8 cellular contexts compared by ENCODE assay signal in genomic region chr11:67505605-67506396, GRCh38. TPM values are rescaled to one million over a fixed set of nuclear protein-coding genes. Genes with fewer than 3 reads are reported as not detected.
DNase-seq lines count a peak whose midpoint lies in the region; ATAC-seq, FAIRE-seq and TF ChIP-seq lines count a peak whose summit lies in the region.

No MANE protein-coding gene starts in this region.

- FAIRE-seq in kidney (lab: Jason Lieb, UNC) = no peak

- peak overlapping the region; percentile 91 for H3K27ac ChIP-seq in CD8-positive, alpha-beta memory T cell (ENCODE audit: low read depth, low read length)
- peak overlapping the region; percentile 97 to 98 for H3K27ac ChIP-seq in kidney (ENCODE audit: low read depth in 2 of 2, low read length in 2 of 2)

- peaks cover 43 to 65% (median 45%) of the 10 kb centered on the region in 3 donors for H3K4me1 Mint-ChIP-seq in CD8-positive, alpha-beta memory T cell
- peaks cover 51% of the 10 kb centered on the region for H3K4me1 Mint-ChIP-seq in central memory CD8-positive, alpha-beta T cell

- H3K9me3 Mint-ChIP-seq in CD8-positive, alpha-beta memory T cell = no peaks in the 10 kb centered on the region
- H3K9me3 Mint-ChIP-seq in central memory CD8-positive, alpha-beta T cell = no peaks in the 10 kb centered on the region

- peak overlapping the region; percentile 83 to 93 (median 91) for H3K4me3 Mint-ChIP-seq in CD8-positive, alpha-beta memory T cell
- H3K4me3 Mint-ChIP-seq in central memory CD8-positive, alpha-beta T cell = peak overlapping the region; percentile 94

- peaks cover 42% of the 10 kb centered on the region for H3K4me1 ChIP-seq in CD8-positive, alpha-beta memory T cell (ENCODE audit: insufficient read depth, low read length)
- H3K4me1 ChIP-seq in kidney (ENCODE audit: control insufficient read depth in 1 of 2, insufficient read depth in 1 of 2, low read depth in 1 of 2, low read length in 2 of 2) = peaks cover 21 to 31% of the 10 kb centered on the region in 2 donors

- H3K27ac Mint-ChIP-seq in CD8-positive, alpha-beta memory T cell = peak overlapping the region; percentile 94 to 99 (median 98)
- H3K27ac Mint-ChIP-seq in central memory CD8-positive, alpha-beta T cell (ENCODE audit: low read depth) = peak overlapping the region; percentile 99

- peak overlapping the region; percentile 66 for H3K4me3 ChIP-seq in CD8-positive, alpha-beta memory T cell (ENCODE audit: low read length)
- H3K4me3 ChIP-seq in kidney (ENCODE audit: low read length in 2 of 2) = peak overlapping the region; percentile 78

- no peaks in the 10 kb centered on the region for H3K9me3 ChIP-seq in CD8-positive, alpha-beta memory T cell (ENCODE audit: low read length)
- no peaks in the 10 kb centered on the region for H3K9me3 ChIP-seq in kidney (ENCODE audit: control insufficient read depth in 1 of 2, low read length in 2 of 2)

- no peaks in the 10 kb centered on the region for H3K27me3 ChIP-seq in CD8-positive, alpha-beta memory T cell (ENCODE audit: insufficient read depth, low read length, poor library complexity, severe bottlenecking)

- H3K9ac ChIP-seq in kidney (ENCODE audit: low read length in 2 of 2) = peak overlapping the region in 1 of 2 donors; percentile 87

- peaks cover 9% of the 10 kb centered on the region for H3K36me3 ChIP-seq in CD8-positive, alpha-beta memory T cell (ENCODE audit: insufficient read depth, low read length)
- H3K36me3 ChIP-seq in kidney (ENCODE audit: control insufficient read depth in 1 of 2, insufficient read depth in 2 of 2, low read length in 2 of 2) = peaks cover 5 to 15% of the 10 kb centered on the region in 2 donors

- intact Hi-C loops in kidney (cut with DNase I) = no loop called here

- POLR2A ChIA-PET in CD8-positive, alpha-beta memory T cell (lab: Charles Lee) = interaction anchor here (0.6 to 2.1 kb wide), 8 partner anchors 20 to 105 kb away, joined by 3 to 11 read pairs (median 6); partner anchors contain the start of genes AIP, CORO1B, PPP1CA and PTPRCAP

- peaks cover 4 to 43% (median 9%) of the 10 kb centered on the region in 3 donors for H3K36me3 Mint-ChIP-seq in CD8-positive, alpha-beta memory T cell
- peaks cover 57% of the 10 kb centered on the region for H3K36me3 Mint-ChIP-seq in central memory CD8-positive, alpha-beta T cell (ENCODE audit: insufficient read depth)

- ATAC-seq in HG02588 (IDR thresholded peaks at IDR 0.05; ENCODE audit: unreplicated experiment) = peak; percentile 23
- peak; percentile 56 for ATAC-seq in central memory CD8-positive, alpha-beta T cell (replicated peaks; ENCODE audit: extremely low read depth, poor library complexity, severe bottlenecking)
- no peak for ATAC-seq in GM19463 (IDR thresholded peaks at IDR 0.05; ENCODE audit: unreplicated experiment)

- peaks cover 0 to 6% of the 10 kb centered on the region in 2 donors for H3K27me3 Mint-ChIP-seq in CD8-positive, alpha-beta memory T cell
- H3K27me3 Mint-ChIP-seq in central memory CD8-positive, alpha-beta T cell = no peaks in the 10 kb centered on the region

- CTCF ChIA-PET in CD8-positive, alpha-beta memory T cell (lab: Charles Lee) = interaction anchor here (0.6 to 3.0 kb wide), 17 partner anchors 13 to 155 kb away, joined by 3 to 14 read pairs (median 5); partner anchors contain the start of genes AIP, PPP1CA and RAD9A

- DNase-seq in CD8-positive, alpha-beta memory T cell = peak; percentile 88 to 93 (median 90)
- DNase-seq in NCI-H345 (lab: John Stamatoyannopoulos, UW) (peak; percentile 89), kidney (peak; percentile 97)
- peak; percentile 91 for DNase-seq in activated CD4-positive, CD25-positive, alpha-beta regulatory T cell treated with anti-CD3 and anti-CD28 coated beads, Interleukin-2, amount 50 U/mL, for 72 hours
- DNase-seq in central memory CD8-positive, alpha-beta T cell (ENCODE audit: low spot score in 2 of 2) = peak; percentile 81 to 84
- peak; percentile 87 for DNase-seq in stimulated activated CD4-positive, alpha-beta T cell treated with anti-CD3 and anti-CD28 coated beads, Interleukin-12 subunit alpha, Interleukin-12 subunit beta, amount 100 ng/mL, for 4 hours

- peak; percentile 98 for TF ChIP-seq CTCF in kidney (IDR thresholded peaks at IDR 0.05; ENCODE audit: borderline replicate concordance, extremely low read depth, insufficient read depth)

RNA-seq across cellular contexts. Expression of gene PITPNM1, which starts 0.6 kb away (rescaled TPM):
- total RNA-seq in CD8-positive, alpha-beta memory T cell = 100 to 1,000 TPM in 1 of 2 experiments, 10 to 100 TPM in 1; 94.0 to 109 TPM
- 49.6 TPM for polyA plus RNA-seq in CD8-positive, alpha-beta memory T cell
- total RNA-seq in kidney = 74.7 TPM
- polyA plus RNA-seq in kidney (ENCODE audit: insufficient read depth, low read depth, low replicate concordance) = 19.3 TPM

RNA-seq across cellular contexts. Expression of gene CDK2AP2, which starts 2.2 kb away (rescaled TPM):
- 10 to 100 TPM; 60.7 to 68.9 TPM for total RNA-seq in CD8-positive, alpha-beta memory T cell
- polyA plus RNA-seq in CD8-positive, alpha-beta memory T cell = 173 TPM
- 98.4 TPM for total RNA-seq in kidney
- polyA plus RNA-seq in kidney (ENCODE audit: insufficient read depth, low read depth, low replicate concordance) = 188 TPM

RNA-seq across cellular contexts. Expression of gene CABP2, which starts 17.4 kb away (rescaled TPM):
- total RNA-seq in CD8-positive, alpha-beta memory T cell = not detected
- polyA plus RNA-seq in CD8-positive, alpha-beta memory T cell = not detected
- total RNA-seq in kidney = not detected
- not detected for polyA plus RNA-seq in kidney (ENCODE audit: insufficient read depth, low read depth, low replicate concordance)

RNA-seq across cellular contexts. Expression of gene AIP, which starts 23.0 kb away (rescaled TPM):
- 100 to 1,000 TPM; 160 to 171 TPM for total RNA-seq in CD8-positive, alpha-beta memory T cell
- polyA plus RNA-seq in CD8-positive, alpha-beta memory T cell = 210 TPM
- 61.5 TPM for total RNA-seq in kidney
- polyA plus RNA-seq in kidney (ENCODE audit: insufficient read depth, low read depth, low replicate concordance) = 135 TPM

RNA-seq across cellular contexts. Expression of gene TMEM134, which starts 36.8 kb away (rescaled TPM):
- 10 to 100 TPM; 49.6 to 57.9 TPM for total RNA-seq in CD8-positive, alpha-beta memory T cell
- polyA plus RNA-seq in CD8-positive, alpha-beta memory T cell = 152 TPM
- total RNA-seq in kidney = 65.5 TPM
- polyA plus RNA-seq in kidney (ENCODE audit: insufficient read depth, low read depth, low replicate concordance) = 127 TPM
